Comparison of ENCODE assay signal across 33 cellular contexts in the genomic region with DNA sequence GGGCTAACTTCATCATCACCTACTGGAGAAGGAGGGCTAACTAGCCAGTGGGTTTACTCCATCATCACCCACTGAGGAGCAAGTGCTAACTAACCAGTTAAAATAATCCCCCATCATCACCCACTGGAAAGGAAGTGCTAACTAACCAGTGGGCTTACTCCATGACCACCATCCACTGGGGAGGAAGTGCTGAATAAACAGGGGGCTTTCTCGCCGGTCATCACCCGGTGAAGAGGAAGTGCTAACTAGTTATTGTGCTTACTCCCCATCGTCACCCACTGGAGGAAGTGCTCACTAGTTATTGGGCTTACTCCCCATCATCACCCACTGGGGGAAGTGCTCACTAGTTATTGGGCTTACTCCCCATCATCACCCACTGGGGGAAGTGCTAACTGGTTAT.
"Had no signal": no experiment of that assay in that cellular context is flagged by ENCODE, and none has a peak within 500 bp of the region (broad histone marks: within the 10 kb centered on the region; RNA-seq: fewer than 3 reads in every experiment).

No MANE protein-coding gene starts in this region.

- H3K4me3 ChIP-seq: adrenal gland, body of pancreas, breast epithelium had no signal

- H3K36me3 ChIP-seq: adrenal gland, brain microvascular endothelial cell, breast epithelium had no signal

- ATAC-seq: activated CD8-positive, alpha-beta T cell treated with anti-CD3 and anti-CD28 coated beads for 36 hours; activated naive CD4-positive, alpha-beta T cell treated with anti-CD3 and anti-CD28 coated beads, Interleukin-2, amount 50 U/mL, for 72 hours; activated T-cell treated with anti-CD3 and anti-CD28 coated beads, Interleukin-2, amount 50 U/mL, for 4 hours; activated T-cell treated with anti-CD3 and anti-CD28 coated beads, Interleukin-2, amount 50 U/mL, for 72 hours; activated T-helper 17 cell treated with anti-CD3 and anti-CD28 coated beads, Interleukin-2, amount 50 U/mL, for 72 hours; body of pancreas; T-cell; T-helper 17 cell had no signal

- H3K9me3 ChIP-seq: adrenal gland, body of pancreas had no signal

- H3K4me1 ChIP-seq: adrenal gland, body of pancreas, breast epithelium had no signal

- H3K27me3 ChIP-seq: adrenal gland, brain microvascular endothelial cell had no signal

- FAIRE-seq: astrocyte, TTC549 had no signal

- H3K27ac ChIP-seq: adrenal gland, body of pancreas, brain microvascular endothelial cell, breast epithelium, VCaP had no signal

- DNase-seq: activated B cell treated with CpG ODN at 0.5 μM for 24 hours; activated CD4-positive, alpha-beta memory T cell treated with anti-CD3 and anti-CD28 coated beads for 36 hours; activated CD4-positive, alpha-beta T cell treated with anti-CD3 and anti-CD28 coated beads for 4 hours; activated CD4-positive, alpha-beta T cell treated with anti-CD3 and anti-CD28 coated beads, Interleukin-2, amount 10 ng/mL, durations not matched to agents 24 days and 14 days; activated CD4-positive, alpha-beta T cell treated with anti-CD3 and anti-CD28 coated beads, Interleukin-2, amount 50 U/mL, for 1 hour; activated CD4-positive, alpha-beta T cell treated with anti-CD3 and anti-CD28 coated beads, Interleukin-2, amount 50 U/mL, for 4 hours; activated CD4-positive, CD25-positive, alpha-beta regulatory T cell treated with anti-CD3 and anti-CD28 coated beads, Interleukin-2, amount 50 U/mL, for 72 hours; activated CD8-positive, alpha-beta memory T cell treated with anti-CD3 and anti-CD28 coated beads, Interleukin-2, amount 50 U/mL, for 4 hours; activated CD8-positive, alpha-beta T cell treated with anti-CD3 and anti-CD28 coated beads for 36 hours; activated effector memory CD4-positive, alpha-beta T cell treated with anti-CD3 and anti-CD28 coated beads, Interleukin-2, amount 50 U/mL, for 16 hours; activated gamma-delta T cell treated with Interleukin-2 at 50 U/mL for 16 hours; activated naive CD4-positive, alpha-beta T cell; activated naive CD4-positive, alpha-beta T cell treated with anti-CD3 and anti-CD28 coated beads for 36 hours; activated naive CD4-positive, alpha-beta T cell treated with anti-CD3 and anti-CD28 coated beads, Interleukin-2, amount 50 U/mL, for 16 hours; activated naive CD8-positive, alpha-beta T cell treated with anti-CD3 and anti-CD28 coated beads for 36 hours; activated T-cell treated with anti-CD3 and anti-CD28 coated beads for 4 hours; activated T-cell treated with anti-CD3 and anti-CD28 coated beads, Interleukin-2, amount 50 U/mL, for 1 hour; activated T-cell treated with anti-CD3 and anti-CD28 coated beads, Interleukin-2, amount 50 U/mL, for 4 hours; activated T-cell treated with anti-CD3 and anti-CD28 coated beads, Interleukin-2, amount 50 U/mL, for 72 hours; adrenal gland; amniotic stem cell; aorta; body of pancreas; brain microvascular endothelial cell; central memory CD4-positive, alpha-beta T cell; T-cell; T-helper 17 cell had no signal
